ENCODE assay signal across 8 cellular contexts in genomic region chr18:13381907-13382682, GRCh38.
A peak's percentile ranks its signal among the peaks of the same experiment; 100 is the strongest.
DNase-seq lines count a peak whose midpoint lies in the region; ATAC-seq and TF ChIP-seq lines count a peak whose summit lies in the region.

No MANE protein-coding gene starts in this region.

- WGBS in esophagus, 2 donors = 16 to 18% methylated on average over 20 of the region's 20 CpGs
- WGBS in urinary bladder = 16% methylated on average over 20 of the region's 20 CpGs

- DNase-seq in G401 (ENCODE audit: low spot score) (peak; percentile 82), myocyte (ENCODE audit: low read depth) (peak; percentile 15), NCI-H2171 (lab: John Stamatoyannopoulos, UW) (no peak), WERI-Rb-1 (no peak)
- peak; percentile 41 to 51 for DNase-seq in activated CD4-positive, alpha-beta T cell treated with anti-CD3 and anti-CD28 coated beads, Interleukin-2, amount 50 U/mL, for 48 hours

- ATAC-seq in HG02938 (IDR thresholded peaks at IDR 0.05; ENCODE audit: unreplicated experiment) = peak; percentile 56

- H3K27me3 ChIP-seq in esophagus (ENCODE audit: control insufficient read depth in 1 of 2, insufficient read depth in 2 of 2, low read length in 2 of 2) (no peaks in the 10 kb centered on the region), WERI-Rb-1 (ENCODE audit: insufficient read depth, low read depth, severe bottlenecking) (no peaks in the 10 kb centered on the region)

- in situ Hi-C loops in G401 (cut with HindIII; ENCODE audit: low sequenced_read_pairs) = no loop called here

- H3K4me1 ChIP-seq in esophagus (ENCODE audit: control insufficient read depth in 2 of 2, insufficient read depth in 2 of 2, low read length in 1 of 2) = peaks cover 6 to 10% of the 10 kb centered on the region in 2 donors
- no peaks in the 10 kb centered on the region for H3K4me1 ChIP-seq in urinary bladder (ENCODE audit: insufficient read depth)

- H3K27ac ChIP-seq in esophagus (ENCODE audit: low read depth in 2 of 2, low read length in 1 of 2) (peak overlapping the region; percentile 71 to 78), urinary bladder (ENCODE audit: low read depth) (peak overlapping the region; percentile 69), WERI-Rb-1 (no peak overlapping the region)

- TF ChIP-seq CTCF in WERI-Rb-1 (IDR thresholded peaks at IDR 0.05; ENCODE audit: low read depth, low read length) = no peak

- peak overlapping the region; percentile 18 to 42 for H3K4me3 ChIP-seq in esophagus (ENCODE audit: low read depth in 1 of 2, low read length in 2 of 2)
- peak overlapping the region; percentile 23 for H3K4me3 ChIP-seq in urinary bladder (ENCODE audit: low read depth, low read length)
- H3K4me3 ChIP-seq in WERI-Rb-1 (ENCODE audit: low read depth, low read length) = no peak overlapping the region

- H3K9me3 ChIP-seq in esophagus (ENCODE audit: control insufficient read depth in 2 of 2, insufficient read depth in 1 of 2, low read depth in 1 of 2, low read length in 1 of 2) (no peaks in the 10 kb centered on the region), WERI-Rb-1 (ENCODE audit: severe bottlenecking) (no peaks in the 10 kb centered on the region)

- H3K36me3 ChIP-seq in esophagus (ENCODE audit: control insufficient read depth in 2 of 2, insufficient read depth in 2 of 2, low read length in 1 of 2) = no peaks in the 10 kb centered on the region
- no peaks in the 10 kb centered on the region for H3K36me3 ChIP-seq in urinary bladder (ENCODE audit: insufficient read depth)
- H3K36me3 ChIP-seq in WERI-Rb-1 = no peaks in the 10 kb centered on the region

Comparison
In these comparisons a context has a peak if more than half of its experiments do, and no peak if none do; other contexts are left out.
1. DNase-seq: peak in G401 (single experiment), activated CD4-positive, alpha-beta T cell treated with anti-CD3 and anti-CD28 coated beads, Interleukin-2, amount 50 U/mL, for 48 hours (2 of 2) and myocyte (single experiment); none in NCI-H2171 (single experiment) and WERI-Rb-1 (single experiment).